9 cellular contexts compared by ENCODE assay signal in the genomic region with DNA sequence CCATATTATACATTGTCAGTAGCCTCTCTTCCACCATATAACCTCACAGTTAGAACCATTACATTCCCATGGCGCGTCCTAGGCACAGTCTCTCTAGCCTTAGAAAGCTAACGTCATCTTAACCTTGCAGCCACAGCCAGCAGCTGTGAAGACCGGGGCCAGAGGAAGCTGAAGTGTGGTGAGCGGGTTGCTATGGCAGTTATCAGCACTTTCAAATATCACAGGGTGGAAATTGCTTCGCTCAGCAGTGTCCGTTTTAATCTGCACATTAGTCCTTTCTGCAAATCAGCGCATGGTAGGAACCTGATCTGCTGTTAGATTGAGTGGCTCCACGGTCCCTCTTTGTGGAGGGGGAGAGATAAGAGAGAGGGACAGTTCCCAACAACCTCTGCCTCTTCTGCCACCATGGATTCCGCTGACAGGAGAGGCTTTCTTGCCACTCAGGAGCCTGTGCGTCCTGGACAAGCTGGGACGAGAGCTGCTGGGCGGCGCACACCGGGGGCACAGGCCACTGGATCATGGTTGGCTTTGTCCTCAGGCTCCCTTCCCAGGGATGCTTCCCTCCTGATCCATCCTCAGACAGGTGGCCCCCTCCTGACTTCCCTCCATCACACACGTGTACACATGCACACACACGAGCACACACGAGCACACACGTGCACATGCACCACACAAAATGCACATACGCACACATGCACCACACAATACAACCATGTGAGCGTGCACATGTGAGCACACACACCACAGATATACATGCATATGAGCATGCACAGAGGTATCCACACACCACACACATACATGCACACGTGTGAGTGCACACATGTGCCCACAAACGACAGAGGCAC.
A peak's percentile ranks its signal among the peaks of the same experiment; 100 is the strongest.
DNase-seq lines count a peak whose midpoint lies in the region; ATAC-seq and FAIRE-seq lines count a peak whose summit lies in the region.
"Had no signal": no experiment of that assay in that cellular context is flagged by ENCODE, and none has a peak within 500 bp of the region (broad histone marks: within the 10 kb centered on the region; RNA-seq: fewer than 3 reads in every experiment).

No MANE protein-coding gene starts in this region.

- FAIRE-seq in islet of Langerhans (lab: Jason Lieb, UNC), result peak; percentile 93

- peaks cover 9% of the 10 kb centered on the region for H3K9me3 Mint-ChIP-seq in stimulated activated memory B cell treated with anti-CD40 and anti-IgM and Interleukin-4, amounts not matched to agents 10 μg/mL and 1 μg/mL and 100 μg/mL, for 72 hours

- no peaks in the 10 kb centered on the region for H3K4me1 Mint-ChIP-seq in stimulated activated memory B cell treated with anti-CD40 and anti-IgM and Interleukin-4, amounts not matched to agents 10 μg/mL and 1 μg/mL and 100 μg/mL, for 72 hours

- DNase-seq in activated naive CD4-positive, alpha-beta T cell treated with Interleukin-2 at 50 U/mL for 16 hours, result peak; percentile 14
- DNase-seq in activated naive CD4-positive, alpha-beta T cell (lab: John Stamatoyannopoulos, UW), result no peak
- peak; percentile 28 for DNase-seq in activated CD4-positive, CD25-positive, alpha-beta regulatory T cell treated with anti-CD3 and anti-CD28 coated beads, Interleukin-2, amount 50 U/mL, for 72 hours
- DNase-seq in hippocampal formation (lab: John Stamatoyannopoulos, UW), result no peak
- DNase-seq: NCI-H1436 treated with DMSO at 0.1 percent for 48 hours had no signal

- H3K4me3 Mint-ChIP-seq in stimulated activated memory B cell treated with anti-CD40 and anti-IgM and Interleukin-4, amounts not matched to agents 10 μg/mL and 1 μg/mL and 100 μg/mL, for 72 hours, result no peak overlapping the region

- ATAC-seq in stimulated activated memory B cell treated with anti-CD40 and anti-IgM and Interleukin-4, amounts not matched to agents 10 μg/mL and 1 μg/mL and 100 μg/mL, for 72 hours, result peak; percentile 6
- ATAC-seq in HG03342 (IDR thresholded peaks at IDR 0.05; ENCODE audit: unreplicated experiment) (no peak), GM19463 (IDR thresholded peaks at IDR 0.05; ENCODE audit: unreplicated experiment) (no peak)

- peaks cover 12% of the 10 kb centered on the region for H3K36me3 Mint-ChIP-seq in stimulated activated memory B cell treated with anti-CD40 and anti-IgM and Interleukin-4, amounts not matched to agents 10 μg/mL and 1 μg/mL and 100 μg/mL, for 72 hours

- peaks cover 41% of the 10 kb centered on the region for H3K27me3 Mint-ChIP-seq in stimulated activated memory B cell treated with anti-CD40 and anti-IgM and Interleukin-4, amounts not matched to agents 10 μg/mL and 1 μg/mL and 100 μg/mL, for 72 hours

- H3K27ac Mint-ChIP-seq in stimulated activated memory B cell treated with anti-CD40 and anti-IgM and Interleukin-4, amounts not matched to agents 10 μg/mL and 1 μg/mL and 100 μg/mL, for 72 hours, result no peak overlapping the region

Comparison
In these comparisons a context has a peak if more than half of its experiments do, and no peak if none do; other contexts are left out.
1. DNase-seq: peak in activated naive CD4-positive, alpha-beta T cell treated with Interleukin-2 at 50 U/mL for 16 hours (single experiment) and activated CD4-positive, CD25-positive, alpha-beta regulatory T cell treated with anti-CD3 and anti-CD28 coated beads, Interleukin-2, amount 50 U/mL, for 72 hours (single experiment); none in activated naive CD4-positive, alpha-beta T cell (0 of 4) and hippocampal formation (0 of 2).